In the genomic region with DNA sequence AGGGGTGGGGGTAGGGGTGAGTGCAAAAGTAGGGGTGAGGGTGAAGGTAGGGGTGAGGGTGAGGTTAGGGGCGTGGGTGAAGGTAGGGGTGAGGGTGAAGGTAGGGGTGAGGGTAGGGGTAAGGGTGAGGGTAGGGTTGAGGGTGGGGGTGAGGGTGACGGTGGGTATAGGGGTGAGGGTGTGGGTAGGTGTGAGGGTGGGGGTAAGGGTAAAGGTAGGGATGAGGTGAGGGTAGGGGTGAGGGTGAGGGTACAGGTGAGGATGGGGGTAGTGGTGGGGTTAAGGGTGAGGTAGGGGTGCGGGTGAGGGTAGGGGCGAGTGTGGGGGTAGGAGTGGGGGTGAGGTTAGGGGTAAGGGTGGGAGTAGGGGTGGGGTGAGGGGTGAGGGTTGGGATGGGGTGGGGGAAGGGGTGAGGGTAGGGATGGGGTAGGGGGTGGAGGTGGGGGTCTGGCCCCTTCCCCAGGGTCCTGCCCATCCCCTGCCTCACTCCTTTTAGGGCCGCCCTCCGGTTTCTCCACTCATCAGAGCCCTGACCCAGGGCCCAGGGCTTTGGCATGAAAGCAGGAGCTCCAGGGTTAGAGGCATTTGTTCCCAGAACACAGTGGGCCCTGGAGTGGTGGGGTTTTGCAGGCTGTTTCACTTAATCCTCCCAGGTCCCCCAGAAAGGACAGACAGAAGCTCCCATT, we compare ENCODE assay signal across 17 cellular contexts.
"Had no signal": no experiment of that assay in that cellular context is flagged by ENCODE, and none has a peak within 500 bp of the region (broad histone marks: within the 10 kb centered on the region; RNA-seq: fewer than 3 reads in every experiment).

No MANE protein-coding gene starts in this region.

- ATAC-seq: sciatic nerve had no signal

- H3K27me3 Mint-ChIP-seq: activated CD4-positive, alpha-beta memory T cell treated with anti-CD3 and anti-CD28 coated beads, Interleukin-2, amount 10 ng/mL, durations not matched to agents 7 days and 5 days had no signal

- H3K4me3 ChIP-seq: esophagus muscularis mucosa, thoracic aorta, upper lobe of left lung had no signal

- H3K36me3 Mint-ChIP-seq: activated naive CD4-positive, alpha-beta T cell treated with anti-CD3 and anti-CD28 coated beads, Interleukin-2, amount 10 ng/mL, durations not matched to agents 7 days and 5 days; brain; stimulated activated effector memory CD8-positive, alpha-beta T cell treated with anti-CD3 and anti-CD28 coated beads, Interleukin-12 subunit alpha, Interleukin-12 subunit beta, amount 100 ng/mL, for 72 hours had no signal

- H3K9me3 ChIP-seq: esophagus muscularis mucosa, thoracic aorta, upper lobe of left lung had no signal

- H3K4me3 Mint-ChIP-seq: activated B cell treated with CpG ODN at 0.5 μM for 24 hours; activated CD4-positive, alpha-beta memory T cell treated with anti-CD3 and anti-CD28 coated beads, Interleukin-2, amount 10 ng/mL, durations not matched to agents 7 days and 5 days; activated naive CD4-positive, alpha-beta T cell treated with anti-CD3 and anti-CD28 coated beads, Interleukin-2, amount 10 ng/mL, durations not matched to agents 7 days and 5 days; brain; nephron; stimulated activated effector memory CD8-positive, alpha-beta T cell treated with anti-CD3 and anti-CD28 coated beads, Interleukin-12 subunit alpha, Interleukin-12 subunit beta, amount 100 ng/mL, for 72 hours; T-helper 1 cell treated with Interleukin-12 subunit alpha and Interleukin-12 subunit beta and Interleukin-4 antibody, amounts not matched to agents 30 μg/mL and 1 μg/mL, for 36 hours had no signal

- H3K27ac ChIP-seq: esophagus muscularis mucosa, thoracic aorta, upper lobe of left lung had no signal

- DNase-seq: activated B cell treated with CpG ODN at 0.5 μM for 24 hours; activated CD4-positive, alpha-beta memory T cell treated with anti-CD3 and anti-CD28 coated beads, Interleukin-2, amount 10 ng/mL, durations not matched to agents 7 days and 5 days; activated CD4-positive, alpha-beta T cell treated with anti-CD3 and anti-CD28 coated beads for 48 hours; activated naive CD4-positive, alpha-beta T cell treated with anti-CD3 and anti-CD28 coated beads, Interleukin-2, amount 10 ng/mL, durations not matched to agents 7 days and 5 days; caudate nucleus; dermis blood vessel endothelial cell; effector memory CD4-positive, alpha-beta T cell; small intestine; stimulated activated CD4-positive, alpha-beta T cell treated with anti-CD3 and anti-CD28 coated beads, Interleukin-2, amount 100 ng/mL, for 24 hours had no signal

- H3K4me1 Mint-ChIP-seq: activated B cell treated with CpG ODN at 0.5 μM for 24 hours; activated naive CD4-positive, alpha-beta T cell treated with anti-CD3 and anti-CD28 coated beads, Interleukin-2, amount 10 ng/mL, durations not matched to agents 7 days and 5 days; stimulated activated effector memory CD8-positive, alpha-beta T cell treated with anti-CD3 and anti-CD28 coated beads, Interleukin-12 subunit alpha, Interleukin-12 subunit beta, amount 100 ng/mL, for 72 hours had no signal

- H3K27me3 ChIP-seq: upper lobe of left lung had no signal

- H3K36me3 ChIP-seq: esophagus muscularis mucosa, thoracic aorta, upper lobe of left lung had no signal

- H3K9me3 Mint-ChIP-seq: activated B cell treated with CpG ODN at 0.5 μM for 24 hours; activated CD4-positive, alpha-beta memory T cell treated with anti-CD3 and anti-CD28 coated beads, Interleukin-2, amount 10 ng/mL, durations not matched to agents 7 days and 5 days; activated naive CD4-positive, alpha-beta T cell treated with anti-CD3 and anti-CD28 coated beads, Interleukin-2, amount 10 ng/mL, durations not matched to agents 7 days and 5 days; nephron; stimulated activated effector memory CD8-positive, alpha-beta T cell treated with anti-CD3 and anti-CD28 coated beads, Interleukin-12 subunit alpha, Interleukin-12 subunit beta, amount 100 ng/mL, for 72 hours; T-helper 1 cell treated with Interleukin-12 subunit alpha and Interleukin-12 subunit beta and Interleukin-4 antibody, amounts not matched to agents 30 μg/mL and 1 μg/mL, for 36 hours had no signal

- H3K4me1 ChIP-seq: esophagus muscularis mucosa, upper lobe of left lung had no signal

- H3K27ac Mint-ChIP-seq: activated B cell treated with CpG ODN at 0.5 μM for 24 hours; activated CD4-positive, alpha-beta memory T cell treated with anti-CD3 and anti-CD28 coated beads, Interleukin-2, amount 10 ng/mL, durations not matched to agents 7 days and 5 days; activated naive CD4-positive, alpha-beta T cell treated with anti-CD3 and anti-CD28 coated beads, Interleukin-2, amount 10 ng/mL, durations not matched to agents 7 days and 5 days; brain; nephron; T-helper 1 cell treated with Interleukin-12 subunit alpha and Interleukin-12 subunit beta and Interleukin-4 antibody, amounts not matched to agents 30 μg/mL and 1 μg/mL, for 36 hours had no signal
